ENCODE assay signal across 24 cellular contexts in the genomic region with DNA sequence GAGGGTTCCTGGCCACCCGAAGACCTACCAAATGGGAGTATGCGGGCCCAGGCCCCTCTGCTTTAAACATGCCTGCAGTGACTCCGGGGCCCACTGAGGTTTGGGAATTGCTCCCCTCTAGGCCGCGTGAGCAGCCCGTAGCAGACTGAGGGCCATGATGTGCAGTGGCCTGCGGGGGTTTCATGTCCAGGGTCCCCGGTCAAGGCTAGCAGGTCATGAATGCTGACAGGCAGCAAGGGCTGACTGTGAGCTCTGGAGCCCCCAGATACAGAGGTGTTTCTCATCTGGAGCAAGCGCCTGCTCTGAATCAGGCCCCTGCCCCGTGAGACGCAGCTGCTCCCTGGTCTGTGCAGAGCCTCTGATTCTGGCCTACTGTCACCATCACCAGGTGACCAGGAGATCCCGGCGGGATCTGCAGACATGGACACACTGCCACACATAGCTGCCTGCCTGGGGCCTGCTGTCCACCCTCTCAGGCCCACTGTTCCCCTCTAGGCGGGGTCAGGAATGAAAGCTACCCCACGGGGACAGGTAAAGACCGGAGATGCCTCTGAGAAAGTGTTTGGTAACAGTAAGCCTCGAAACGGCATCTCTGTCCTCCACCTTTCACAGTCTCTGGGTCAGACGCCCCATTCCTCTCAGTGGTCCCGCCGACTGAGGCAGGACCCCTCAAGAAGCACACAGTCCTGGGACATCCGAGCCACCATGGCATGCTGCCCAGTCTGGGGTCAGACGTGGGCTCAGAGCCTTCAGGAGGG.
"Had no signal": no experiment of that assay in that cellular context is flagged by ENCODE, and none has a peak within 500 bp of the region (broad histone marks: within the 10 kb centered on the region; RNA-seq: fewer than 3 reads in every experiment).

No MANE protein-coding gene starts in this region.

- H3K4me1 ChIP-seq: ascending aorta, body of pancreas had no signal

- H3K27me3 Mint-ChIP-seq: activated naive CD4-positive, alpha-beta T cell treated with anti-CD3 and anti-CD28 coated beads, Interleukin-2, amount 50 U/mL, for 24 hours had no signal

- ATAC-seq: activated CD8-positive, alpha-beta T cell treated with anti-CD3 and anti-CD28 coated beads, Interleukin-2, amount 10 ng/mL, durations not matched to agents 7 days and 5 days; body of pancreas; K562; WTC11 had no signal

- H3K27ac Mint-ChIP-seq: activated CD8-positive, alpha-beta T cell treated with anti-CD3 and anti-CD28 coated beads, Interleukin-2, amount 10 ng/mL, durations not matched to agents 7 days and 5 days; activated naive CD4-positive, alpha-beta T cell treated with anti-CD3 and anti-CD28 coated beads, Interleukin-2, amount 50 U/mL, for 24 hours; T-helper 1 cell treated with Interleukin-12 subunit alpha and Interleukin-12 subunit beta and Interleukin-4 antibody, amounts not matched to agents 30 μg/mL and 1 μg/mL, for 36 hours; WTC11 had no signal

- DNase-seq: activated CD4-positive, alpha-beta T cell treated with anti-CD3 and anti-CD28 coated beads for 48 hours; activated CD4-positive, alpha-beta T cell treated with anti-CD3 and anti-CD28 coated beads, Interleukin-2, amount 50 U/mL, for 4 hours; activated CD4-positive, CD25-positive, alpha-beta regulatory T cell treated with anti-CD3 and anti-CD28 coated beads, Interleukin-2, amount 50 U/mL, for 72 hours; activated CD8-positive, alpha-beta memory T cell treated with anti-CD3 and anti-CD28 coated beads, Interleukin-2, amount 50 U/mL, for 48 hours; activated CD8-positive, alpha-beta T cell treated with anti-CD3 and anti-CD28 coated beads, Interleukin-2, amount 10 ng/mL, durations not matched to agents 7 days and 5 days; activated effector memory CD4-positive, alpha-beta T cell treated with Interleukin-2 at 50 U/mL for 16 hours; activated naive CD4-positive, alpha-beta T cell; activated T-cell treated with anti-CD3 and anti-CD28 coated beads, Interleukin-2, amount 50 U/mL, for 1 hour; body of pancreas; Karpas-422; MM.1S; NCI-H1105; NCI-H1436; NCI-H1694 treated with DMSO at 0.1 percent for 48 hours; NCI-H2029 treated with DMSO at 0.1 percent for 48 hours; NCI-H345; NCI-H510A; NCI-H526 treated with DMSO at 0.1 percent for 48 hours; NCI-H82 had no signal

- H3K9me3 ChIP-seq: ascending aorta, body of pancreas had no signal

- H3K4me3 ChIP-seq: ascending aorta, body of pancreas, K562 had no signal

- H3K36me3 Mint-ChIP-seq: activated naive CD4-positive, alpha-beta T cell treated with anti-CD3 and anti-CD28 coated beads, Interleukin-2, amount 50 U/mL, for 24 hours had no signal

- H3K27me3 ChIP-seq: ascending aorta, body of pancreas had no signal

- H3K36me3 ChIP-seq: ascending aorta had no signal

- H3K9me3 Mint-ChIP-seq: activated naive CD4-positive, alpha-beta T cell treated with anti-CD3 and anti-CD28 coated beads, Interleukin-2, amount 50 U/mL, for 24 hours; T-helper 1 cell treated with Interleukin-12 subunit alpha and Interleukin-12 subunit beta and Interleukin-4 antibody, amounts not matched to agents 30 μg/mL and 1 μg/mL, for 36 hours had no signal

- H3K4me3 Mint-ChIP-seq: activated CD8-positive, alpha-beta T cell treated with anti-CD3 and anti-CD28 coated beads, Interleukin-2, amount 10 ng/mL, durations not matched to agents 7 days and 5 days; activated naive CD4-positive, alpha-beta T cell treated with anti-CD3 and anti-CD28 coated beads, Interleukin-2, amount 50 U/mL, for 24 hours; T-helper 1 cell treated with Interleukin-12 subunit alpha and Interleukin-12 subunit beta and Interleukin-4 antibody, amounts not matched to agents 30 μg/mL and 1 μg/mL, for 36 hours; WTC11 had no signal

- H3K4me1 Mint-ChIP-seq: activated naive CD4-positive, alpha-beta T cell treated with anti-CD3 and anti-CD28 coated beads, Interleukin-2, amount 50 U/mL, for 24 hours had no signal

- H3K27ac ChIP-seq: ascending aorta, body of pancreas had no signal
